In genomic region chr17:50087246-50087911, GRCh38 we compare ENCODE assay signal across 8 cellular contexts. TPM values are rescaled to one million over a fixed set of nuclear protein-coding genes. Genes with fewer than 3 reads are reported as not detected.
DNase-seq lines count a peak whose midpoint lies in the region; ATAC-seq and TF ChIP-seq lines count a peak whose summit lies in the region.

No MANE protein-coding gene starts in this region.

- DNase-seq in NCI-H1417 (lab: John Stamatoyannopoulos, UW) (peak; percentile 27 to 68 (median 32)), NCI-H1417 treated with DMSO at 0.1 percent for 48 hours (lab: John Stamatoyannopoulos, UW) (no peak), KBM-7 (peak; percentile 91), RWPE2 (ENCODE audit: low spot score) (peak; percentile 77), fibroblast of villous mesenchyme (ENCODE audit: low read depth) (peak; percentile 72), pons (ENCODE audit: low spot score) (peak; percentile 22), ureter (ENCODE audit: low spot score) (peak; percentile 76)
- DNase-seq in activated T-helper 1 cell treated with anti-CD3 and anti-CD28 coated beads, Interleukin-2, amount 50 U/mL, for 16 hours (ENCODE audit: low read depth in 1 of 2, low spot score in 1 of 2): peak; percentile 61 to 62

- no peaks in the 10 kb centered on the region for H3K9me3 ChIP-seq in RWPE2 (ENCODE audit: severe bottlenecking)

- TF ChIP-seq CTCF in RWPE2 (IDR thresholded peaks at IDR 0.05; ENCODE audit: poor library complexity, severe bottlenecking) (peak; percentile 89), fibroblast of villous mesenchyme (IDR thresholded peaks at IDR 0.05; ENCODE audit: insufficient read depth, low read depth, low read length) (peak; percentile 97)

- ATAC-seq in RWPE2 (ENCODE audit: low read depth): peak; percentile 47

- peaks cover 76% of the 10 kb centered on the region for H3K36me3 ChIP-seq in RWPE2 (ENCODE audit: low read depth)

- H3K4me1 ChIP-seq in RWPE2 (ENCODE audit: insufficient read depth, poor library complexity, severe bottlenecking): no peaks in the 10 kb centered on the region

- in situ Hi-C loops in KBM-7 (cut with MboI; ENCODE audit: low pct_unique_long_range_greater_than_20kb, low sequenced_read_pairs): no loop called here

- H3K27ac ChIP-seq in RWPE2 (ENCODE audit: poor library complexity, severe bottlenecking): peak overlapping the region; percentile 21

- H3K27me3 ChIP-seq in RWPE2 (ENCODE audit: insufficient read depth, poor library complexity, severe bottlenecking): no peaks in the 10 kb centered on the region

- H3K4me3 ChIP-seq in RWPE2 (ENCODE audit: severe bottlenecking) (no peak overlapping the region), fibroblast of villous mesenchyme (ENCODE audit: low read depth, low read length) (no peak overlapping the region)

RNA-seq across cellular contexts. Expression of gene PDK2, which starts 7.8 kb away (rescaled TPM):
- 20.3 and 20.6 TPM in 2 replicates for total RNA-seq in fibroblast of villous mesenchyme
- 25.7 TPM for total RNA-seq in ureter

RNA-seq across cellular contexts. Expression of gene ITGA3, which starts 31.5 kb away (rescaled TPM):
- total RNA-seq in fibroblast of villous mesenchyme (207 and 266 TPM in 2 replicates), ureter (211 TPM)

RNA-seq across cellular contexts. Expression of gene SAMD14, which starts 42.6 kb away (rescaled TPM):
- total RNA-seq in fibroblast of villous mesenchyme: 4.7 and 5.8 TPM in 2 replicates
- total RNA-seq in ureter: 5.5 TPM
